29 cellular contexts compared by ENCODE assay signal in the genomic region with DNA sequence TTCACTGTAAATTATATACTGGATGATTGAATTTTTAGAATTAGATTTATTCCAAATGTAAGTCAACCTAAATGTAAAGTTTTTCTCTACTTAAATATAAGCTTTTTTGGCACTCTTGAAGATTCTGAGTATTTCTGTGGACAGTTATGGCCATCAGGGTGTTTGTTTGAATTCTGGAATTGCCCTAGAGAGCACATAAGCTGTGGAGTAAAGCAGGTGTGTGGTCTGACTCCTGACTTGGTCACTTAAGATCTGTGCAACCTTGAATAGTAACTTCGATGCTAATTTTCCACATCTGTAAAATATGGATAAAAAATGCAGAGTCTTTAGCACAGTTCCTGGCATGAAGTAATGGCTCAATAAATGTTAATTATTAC.
A peak's percentile ranks its signal among the peaks of the same experiment; 100 is the strongest.
DNase-seq lines count a peak whose midpoint lies in the region; ATAC-seq, FAIRE-seq and TF ChIP-seq lines count a peak whose summit lies in the region.
"Had no signal": no experiment of that assay in that cellular context is flagged by ENCODE, and none has a peak within 500 bp of the region (broad histone marks: within the 10 kb centered on the region; RNA-seq: fewer than 3 reads in every experiment).

No MANE protein-coding gene starts in this region.

- ATAC-seq in GM19397 (IDR thresholded peaks at IDR 0.05; ENCODE audit: unreplicated experiment) (peak; percentile 37), HG02763 (IDR thresholded peaks at IDR 0.05; ENCODE audit: unreplicated experiment) (peak; percentile 32), gastroesophageal sphincter (no peak)
- ATAC-seq: right cardiac atrium, upper lobe of right lung had no signal

- no peak for TF ChIP-seq EP300 in gastroesophageal sphincter (IDR thresholded peaks at IDR 0.05)

- H3K9me3 ChIP-seq in gastroesophageal sphincter (no peaks in the 10 kb centered on the region), MM.1S (replicated peaks; ENCODE audit: insufficient read depth, low read length) (no peaks in the 10 kb centered on the region)
- H3K9me3 ChIP-seq: BLaER1, upper lobe of right lung had no signal

- H3K4me2 ChIP-seq in MM.1S (ENCODE audit: low read depth, low read length): no peak overlapping the region
- H3K4me2 ChIP-seq: BLaER1 had no signal

- H3K4me1 ChIP-seq in gastroesophageal sphincter (no peaks in the 10 kb centered on the region), MM.1S (ENCODE audit: low read length) (no peaks in the 10 kb centered on the region)
- H3K4me1 ChIP-seq: upper lobe of right lung had no signal

- H3K9me2 ChIP-seq in MM.1S (replicated peaks; ENCODE audit: insufficient read depth, low read length): no peaks in the 10 kb centered on the region

- H3K27ac ChIP-seq in gastroesophageal sphincter: no peak overlapping the region
- no peak overlapping the region for H3K27ac ChIP-seq in MM.1S (ENCODE audit: low read length)
- H3K27ac ChIP-seq: BLaER1, brain microvascular endothelial cell, upper lobe of right lung had no signal

- H3K4me3 ChIP-seq in gastroesophageal sphincter (no peak overlapping the region), MM.1S (ENCODE audit: low read length) (no peak overlapping the region)
- H3K4me3 ChIP-seq: BLaER1, upper lobe of right lung had no signal

- H3K9ac ChIP-seq in MM.1S (ENCODE audit: low read length): no peak overlapping the region
- H3K9ac ChIP-seq: BLaER1 had no signal

- FAIRE-seq in GM18507 (lab: Jason Lieb, UNC): peak; percentile 38
- peak; percentile 76 for FAIRE-seq in HTR-8/SVneo (lab: Jason Lieb, UNC)
- FAIRE-seq: endothelial cell of umbilical vein had no signal

- H4K20me1 ChIP-seq in MM.1S (ENCODE audit: insufficient read depth, low read length): no peaks in the 10 kb centered on the region
- H4K20me1 ChIP-seq: BLaER1 had no signal

- 91% methylated on average over 1 of the region's 1 CpG; no CpG with 5 or more reads in 1 of the 2 donors for WGBS in gastroesophageal sphincter (ENCODE audit: low coverage in 1 of 2), 2 donors

- no peak overlapping the region for H2AFZ ChIP-seq in MM.1S (ENCODE audit: low read length)

- no peak for TF ChIP-seq CTCF in gastroesophageal sphincter (IDR thresholded peaks at IDR 0.05)
- no peak for TF ChIP-seq CTCF in MM.1S (IDR thresholded peaks at IDR 0.05; ENCODE audit: low read length)

- no peaks in the 10 kb centered on the region for H3F3A ChIP-seq in MM.1S (ENCODE audit: insufficient read depth, low read length)

- no peak for DNase-seq in GM18507 (ENCODE audit: extremely low spot score, insufficient read length, low read depth)
- DNase-seq in HTR-8/SVneo (ENCODE audit: insufficient read length, low spot score): no peak
- no peak for DNase-seq in stimulated activated naive CD4-positive, alpha-beta T cell (lab: John Stamatoyannopoulos, UW)
- DNase-seq in MM.1S: no peak
- no peak for DNase-seq in NCI-H1417 (lab: John Stamatoyannopoulos, UW)
- DNase-seq: activated CD4-positive, alpha-beta T cell treated with anti-CD3 and anti-CD28 coated beads, Interleukin-2, amount 50 U/mL, for 4 hours; activated CD4-positive, CD25-positive, alpha-beta regulatory T cell; activated naive CD4-positive, alpha-beta T cell treated with anti-CD3 and anti-CD28 coated beads, Interleukin-2, amount 10 ng/mL, durations not matched to agents 7 days and 5 days; activated T-cell treated with anti-CD3 and anti-CD28 coated beads, Interleukin-2, amount 50 U/mL, for 72 hours; amniotic stem cell; brain microvascular endothelial cell; DND-41; H7; hypothalamus; immature natural killer cell; KG1; NCI-H1436; NCI-H2107; NCI-H774; posterior cingulate gyrus; right cardiac atrium; stimulated activated CD4-positive, alpha-beta T cell treated with anti-CD3 and anti-CD28 coated beads, Interleukin-2, amount 100 ng/mL, for 48 hours; substantia nigra; upper lobe of right lung had no signal

- H3K36me3 ChIP-seq in gastroesophageal sphincter (no peaks in the 10 kb centered on the region), MM.1S (replicated peaks; ENCODE audit: insufficient read depth, low read length) (no peaks in the 10 kb centered on the region)
- H3K36me3 ChIP-seq: brain microvascular endothelial cell, upper lobe of right lung had no signal

- no peaks in the 10 kb centered on the region for H3K79me2 ChIP-seq in MM.1S (ENCODE audit: low read length)

- no peak for TF ChIP-seq POLR2A in gastroesophageal sphincter (IDR thresholded peaks at IDR 0.05)

- H3K27me3 ChIP-seq in gastroesophageal sphincter: no peaks in the 10 kb centered on the region
- H3K27me3 ChIP-seq in MM.1S (replicated peaks; ENCODE audit: insufficient read depth, low read length): no peaks in the 10 kb centered on the region
- H3K27me3 ChIP-seq: BLaER1, brain microvascular endothelial cell, upper lobe of right lung had no signal
